In the genomic region with DNA sequence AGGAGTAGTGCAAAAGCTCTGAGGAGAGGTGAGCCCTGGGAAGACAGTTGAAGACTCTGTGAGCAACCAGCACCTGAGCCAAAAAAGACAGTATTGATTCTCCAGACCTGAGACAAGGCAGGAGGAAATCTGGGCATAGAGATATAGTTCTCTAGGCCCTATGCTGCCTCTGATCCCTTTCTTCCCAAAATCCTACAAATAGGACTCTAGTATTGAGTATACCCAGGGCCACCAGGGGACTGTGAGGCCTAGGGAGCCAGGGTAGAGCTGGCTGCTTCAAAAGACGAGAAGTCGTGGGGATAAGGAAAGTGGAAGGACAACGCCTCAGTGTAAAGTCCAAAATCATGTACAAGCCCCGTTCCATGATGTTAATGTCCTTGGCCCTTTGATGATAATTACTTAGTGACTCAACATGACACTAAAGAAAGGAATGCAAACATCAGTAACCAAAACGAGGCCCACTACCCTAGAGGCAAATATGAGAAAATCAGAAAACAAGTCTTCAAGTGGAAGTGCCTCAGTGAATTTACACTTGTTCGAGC, we compare ENCODE assay signal across 21 cellular contexts.
DNase-seq lines count a peak whose midpoint lies in the region; ATAC-seq and TF ChIP-seq lines count a peak whose summit lies in the region.
"Had no signal": no experiment of that assay in that cellular context is flagged by ENCODE, and none has a peak within 500 bp of the region (broad histone marks: within the 10 kb centered on the region; RNA-seq: fewer than 3 reads in every experiment).

No MANE protein-coding gene starts in this region.

- H3K4me1 Mint-ChIP-seq in Calu3 (ENCODE audit: low read depth, unreplicated experiment): no peaks in the 10 kb centered on the region
- peaks cover 12% of the 10 kb centered on the region for H3K4me1 Mint-ChIP-seq in CD14-positive monocyte

- no peaks in the 10 kb centered on the region for H3K27me3 ChIP-seq in MG63
- H3K27me3 ChIP-seq: brain microvascular endothelial cell, right atrium auricular region had no signal

- no peak for ATAC-seq in sciatic nerve
- ATAC-seq: left cardiac atrium; natural killer cell; stimulated activated effector memory CD8-positive, alpha-beta T cell treated with anti-CD3 and anti-CD28 coated beads, Interleukin-12 subunit alpha, Interleukin-12 subunit beta, amount 100 ng/mL, for 72 hours had no signal

- TF ChIP-seq CTCF in Calu3 (IDR thresholded peaks at IDR 0.05; ENCODE audit: unreplicated experiment): no peak
- no peak for TF ChIP-seq CTCF in choroid plexus epithelial cell (conservative IDR thresholded peaks at IDR 0.05; ENCODE audit: low read depth, low read length)
- TF ChIP-seq CTCF in CD14-positive monocyte (IDR thresholded peaks at IDR 0.05): no peak

- H3K27me3 Mint-ChIP-seq in Calu3 (ENCODE audit: unreplicated experiment) (no peaks in the 10 kb centered on the region), CD14-positive monocyte (ENCODE audit: low read depth in 3 of 3) (peaks cover 0 to 7% (median 1%) of the 10 kb centered on the region in 3 donors)
- H3K27me3 Mint-ChIP-seq: CD4-positive, CD25-positive, alpha-beta regulatory T cell had no signal

- peak; percentile 25 for DNase-seq in Calu3
- DNase-seq in LoVo (ENCODE audit: low spot score): peak; percentile 95
- DNase-seq in choroid plexus epithelial cell (ENCODE audit: low read depth): peak; percentile 25
- peak; percentile 58 for DNase-seq in mucosa of gallbladder (ENCODE audit: low spot score)
- DNase-seq in MG63: no peak
- no peak for DNase-seq in sciatic nerve (ENCODE audit: low spot score)
- no peak for DNase-seq in stimulated activated CD4-positive, alpha-beta T cell treated with anti-CD3 and anti-CD28 coated beads, Interleukin-2, amount 100 ng/mL, for 24 hours
- no peak for DNase-seq in CD14-positive monocyte (ENCODE audit: low spot score)
- DNase-seq: activated CD8-positive, alpha-beta memory T cell treated with anti-CD3 and anti-CD28 coated beads for 24 hours; activated effector memory CD4-positive, alpha-beta T cell treated with anti-CD3 and anti-CD28 coated beads, Interleukin-2, amount 50 U/mL, for 16 hours; brain microvascular endothelial cell; CD4-positive, CD25-positive, alpha-beta regulatory T cell; effector memory CD4-positive, alpha-beta T cell; GF-D8; left cardiac atrium; natural killer cell; NCI-H1092 treated with DMSO at 0.1 percent for 48 hours; SK-N-SH; stimulated activated CD4-positive, alpha-beta T cell treated with anti-CD3 and anti-CD28 coated beads, Interleukin-4, amount 100 ng/mL, for 24 hours had no signal

- BruUV-seq in Calu3 (replicated peaks; lab: Mats Ljungman, UMichigan): no TSS peak

- CTCF ChIA-PET in Calu3 (lab: Charles Lee): no interaction called here

- H3K4me3 ChIP-seq in choroid plexus epithelial cell (ENCODE audit: low read depth, low read length): no peak overlapping the region
- H3K4me3 ChIP-seq in MG63: no peak overlapping the region
- H3K4me3 ChIP-seq: right atrium auricular region had no signal

- no peaks in the 10 kb centered on the region for H3K36me3 ChIP-seq in MG63
- H3K36me3 ChIP-seq: brain microvascular endothelial cell, right atrium auricular region had no signal

- H3K4me3 Mint-ChIP-seq in Calu3 (ENCODE audit: low read depth, unreplicated experiment) (no peak overlapping the region), CD14-positive monocyte (no peak overlapping the region)
- H3K4me3 Mint-ChIP-seq: CD4-positive, CD25-positive, alpha-beta regulatory T cell; natural killer cell; stimulated activated effector memory CD8-positive, alpha-beta T cell treated with anti-CD3 and anti-CD28 coated beads, Interleukin-12 subunit alpha, Interleukin-12 subunit beta, amount 100 ng/mL, for 72 hours had no signal

- no peaks in the 10 kb centered on the region for H3K9me3 Mint-ChIP-seq in Calu3 (ENCODE audit: low read depth, unreplicated experiment)
- H3K9me3 Mint-ChIP-seq in CD14-positive monocyte: peaks cover 0 to 4% (median 0%) of the 10 kb centered on the region in 7 donors
- H3K9me3 Mint-ChIP-seq: natural killer cell; stimulated activated effector memory CD8-positive, alpha-beta T cell treated with anti-CD3 and anti-CD28 coated beads, Interleukin-12 subunit alpha, Interleukin-12 subunit beta, amount 100 ng/mL, for 72 hours had no signal

- H3K27ac Mint-ChIP-seq in Calu3 (ENCODE audit: unreplicated experiment) (no peak overlapping the region), CD14-positive monocyte (no peak overlapping the region)
- H3K27ac Mint-ChIP-seq: CD4-positive, CD25-positive, alpha-beta regulatory T cell; natural killer cell; stimulated activated effector memory CD8-positive, alpha-beta T cell treated with anti-CD3 and anti-CD28 coated beads, Interleukin-12 subunit alpha, Interleukin-12 subunit beta, amount 100 ng/mL, for 72 hours had no signal

- no peaks in the 10 kb centered on the region; the same call in 1 of the 2 replicates for H3K9me3 ChIP-seq in MG63
- H3K9me3 ChIP-seq: right atrium auricular region, SK-N-SH had no signal

- H3K36me3 Mint-ChIP-seq in Calu3 (ENCODE audit: insufficient read depth, unreplicated experiment) (no peaks in the 10 kb centered on the region), CD14-positive monocyte (no peaks in the 10 kb centered on the region)
- H3K36me3 Mint-ChIP-seq: natural killer cell; stimulated activated effector memory CD8-positive, alpha-beta T cell treated with anti-CD3 and anti-CD28 coated beads, Interleukin-12 subunit alpha, Interleukin-12 subunit beta, amount 100 ng/mL, for 72 hours had no signal

- intact Hi-C loops in Calu3 (cut with micrococcal nuclease; ENCODE audit: unreplicated experiment): no loop called here
- intact Hi-C loops in sciatic nerve (cut with DNase I): no loop called here
- intact Hi-C loops in CD14-positive monocyte (cut with micrococcal nuclease): no loop called here

Comparison
In these comparisons a context has a peak if more than half of its experiments do, and no peak if none do; other contexts are left out.
1. DNase-seq: peak in Calu3 (single experiment), LoVo (single experiment), choroid plexus epithelial cell (single experiment) and mucosa of gallbladder (single experiment); none in MG63 (single experiment), sciatic nerve (single experiment), stimulated activated CD4-positive, alpha-beta T cell treated with anti-CD3 and anti-CD28 coated beads, Interleukin-2, amount 100 ng/mL, for 24 hours (0 of 2) and CD14-positive monocyte (single experiment).